In the genomic region with DNA sequence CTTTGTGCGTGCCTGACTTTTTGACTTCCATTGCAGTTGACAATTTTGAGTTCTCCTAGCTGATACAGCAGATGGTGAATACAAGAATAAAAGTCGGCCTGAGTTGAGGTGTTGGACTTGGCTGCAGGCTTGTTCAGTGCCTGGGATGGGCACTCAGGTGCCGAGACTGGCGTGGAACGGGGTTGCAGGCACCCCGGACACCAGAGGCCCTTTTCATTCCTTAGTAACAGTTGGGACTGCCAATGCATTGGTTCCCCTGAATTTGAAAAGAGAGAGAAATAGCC, we compare ENCODE assay signal across 8 cellular contexts. TPM values are rescaled to one million over a fixed set of nuclear protein-coding genes. Genes with fewer than 3 reads are reported as not detected.
DNase-seq lines count a peak whose midpoint lies in the region; ATAC-seq and TF ChIP-seq lines count a peak whose summit lies in the region.

No MANE protein-coding gene starts in this region.

- TF ChIP-seq CTCF in activated B cell treated with CpG ODN at 0.5 μM for 24 hours (IDR thresholded peaks at IDR 0.05), result no peak

- 51% methylated on average over 6 of the region's 6 CpGs for WGBS in right cardiac atrium

- in situ Hi-C loops in HAP-1 (cut with MboI; ENCODE audit: low sequenced_read_pairs), result no loop called here

- no peaks in the 10 kb centered on the region for H3K9me3 Mint-ChIP-seq in activated B cell treated with CpG ODN at 0.5 μM for 24 hours

- POLR2A ChIA-PET in activated B cell treated with CpG ODN at 0.5 μM for 24 hours (lab: Charles Lee), result interaction anchor here (0.8 to 3.7 kb wide), 4 partner anchors 23 to 370 kb away, joined by 3 to 43 read pairs (median 9); partner anchors contain the start of genes BET1L, HRAS, LRRC56 and RIC8A

- peaks cover 41% of the 10 kb centered on the region for H3K4me1 Mint-ChIP-seq in activated B cell treated with CpG ODN at 0.5 μM for 24 hours

- H3K27ac Mint-ChIP-seq in activated B cell treated with CpG ODN at 0.5 μM for 24 hours, result peak overlapping the region; percentile 72

- H3K36me3 Mint-ChIP-seq in activated B cell treated with CpG ODN at 0.5 μM for 24 hours (ENCODE audit: low read depth), result peaks cover 18% of the 10 kb centered on the region

- DNase-seq in HAP-1 (ENCODE audit: low spot score in 2 of 2), result no peak
- DNase-seq in activated B cell treated with CpG ODN at 0.5 μM for 24 hours, result no peak
- no peak for DNase-seq in right cardiac atrium
- DNase-seq in H4 (ENCODE audit: low spot score), result no peak
- DNase-seq in retina, result no peak
- DNase-seq in globus pallidus (ENCODE audit: low spot score), result no peak

- CTCF ChIA-PET in activated B cell treated with CpG ODN at 0.5 μM for 24 hours (lab: Charles Lee), result interaction anchor here (1.3 to 1.6 kb wide), 2 partner anchors 21 to 23 kb away, joined by 3 read pairs; no protein-coding TSS in a partner anchor

- H3K27ac ChIP-seq in right cardiac atrium (ENCODE audit: low read length) (no peak overlapping the region), skin epidermis (peak overlapping the region in 16 of 21 experiments; percentile 86 to 99 (median 96))

- H3K27me3 Mint-ChIP-seq in activated B cell treated with CpG ODN at 0.5 μM for 24 hours, result peaks cover 10% of the 10 kb centered on the region

- H3K36me3 ChIP-seq in HAP-1 (replicated peaks), result peaks cover 28% of the 10 kb centered on the region

- ATAC-seq in activated B cell treated with CpG ODN at 0.5 μM for 24 hours (ENCODE audit: low read depth), result no peak
- ATAC-seq in right cardiac atrium, result no peak
- ATAC-seq in GM21576 (IDR thresholded peaks at IDR 0.05; ENCODE audit: unreplicated experiment), result no peak

- peak overlapping the region; percentile 87 for H3K4me3 Mint-ChIP-seq in activated B cell treated with CpG ODN at 0.5 μM for 24 hours

- H3K9me3 ChIP-seq in HAP-1 (no peaks in the 10 kb centered on the region), right cardiac atrium (ENCODE audit: control insufficient read depth, low read length) (no peaks in the 10 kb centered on the region)

- intact Hi-C loops in activated B cell treated with CpG ODN at 0.5 μM for 24 hours (cut with micrococcal nuclease), result no loop called here
- intact Hi-C loops in right cardiac atrium (cut with DNase I), result no loop called here

- H3K4me3 ChIP-seq in HAP-1, result peak overlapping the region; percentile 73
- H3K4me3 ChIP-seq in right cardiac atrium (ENCODE audit: low read length), result peak overlapping the region; percentile 92
- peak overlapping the region; percentile 56 to 92 (median 74) for H3K4me3 ChIP-seq in skin epidermis

- H3K27me3 ChIP-seq in HAP-1 (ENCODE audit: low read depth), result no peaks in the 10 kb centered on the region
- H3K27me3 ChIP-seq in right cardiac atrium (ENCODE audit: control insufficient read depth, insufficient read depth), result no peaks in the 10 kb centered on the region

- peaks cover 6% of the 10 kb centered on the region for H3K4me1 ChIP-seq in HAP-1
- peaks cover 23% of the 10 kb centered on the region for H3K4me1 ChIP-seq in right cardiac atrium (ENCODE audit: control insufficient read depth, insufficient read depth, low read length)

RNA-seq across cellular contexts. Expression of gene PHRF1, which starts 1.3 kb away (rescaled TPM):
- 42.7 and 49.6 TPM in 2 replicates for total RNA-seq in activated B cell treated with CpG ODN at 0.5 μM for 24 hours
- total RNA-seq in right cardiac atrium, result 10 to 100 TPM; 18.2 to 20.8 (median 20.1) TPM
- 17.0 TPM for polyA plus RNA-seq in right cardiac atrium
- total RNA-seq in H4 (2014; rRNA removed; shearing (Covaris generic)), result 14.5 and 15.3 TPM in 2 replicates

RNA-seq across cellular contexts. Expression of gene RASSF7, which starts 16.8 kb away (rescaled TPM):
- total RNA-seq in activated B cell treated with CpG ODN at 0.5 μM for 24 hours (14.2 and 14.9 TPM in 2 replicates), right cardiac atrium (1 to 10 TPM; 2.5 to 6.3 (median 3.5) TPM)
- 5.3 TPM for polyA plus RNA-seq in right cardiac atrium
- total RNA-seq in H4 (2014; rRNA removed; shearing (Covaris generic)), result 16.8 and 17.3 TPM in 2 replicates

RNA-seq across cellular contexts. Expression of gene LMNTD2, which starts 17.0 kb away (rescaled TPM):
- 8.6 and 9.1 TPM in 2 replicates for total RNA-seq in activated B cell treated with CpG ODN at 0.5 μM for 24 hours
- 1 to 10 TPM in 2 of 4 donors, under 1 TPM in 2; 0.65 to 1.4 (median 0.83) TPM for total RNA-seq in right cardiac atrium
- polyA plus RNA-seq in right cardiac atrium, result 0.50 TPM
- 1.4 and 2.6 TPM in 2 replicates for total RNA-seq in H4 (2014; rRNA removed; shearing (Covaris generic))

RNA-seq across cellular contexts. Expression of gene IRF7, which starts 38.2 kb away (rescaled TPM):
- total RNA-seq in activated B cell treated with CpG ODN at 0.5 μM for 24 hours (74.1 and 75.5 TPM in 2 replicates), right cardiac atrium (10 to 100 TPM in 3 of 4 donors, 1 to 10 TPM in 1; 9.4 to 19.2 (median 13.5) TPM)
- 14.8 TPM for polyA plus RNA-seq in right cardiac atrium
- total RNA-seq in H4 (2014; rRNA removed; shearing (Covaris generic)), result 11.7 and 11.9 TPM in 2 replicates

RNA-seq across cellular contexts. Expression of gene LRRC56, which starts 40.2 kb away (rescaled TPM):
- total RNA-seq in activated B cell treated with CpG ODN at 0.5 μM for 24 hours (7.1 and 7.9 TPM in 2 replicates), right cardiac atrium (under 1 TPM; 0.36 to 0.59 (median 0.43) TPM)
- 0.48 TPM for polyA plus RNA-seq in right cardiac atrium
- total RNA-seq in H4 (2014; rRNA removed; shearing (Covaris generic)), result 0.18 and 0.19 TPM in 2 replicates
